Comparison of ENCODE assay signal across 19 cellular contexts in genomic region chr12:111168009-111168786, GRCh38.
DNase-seq lines count a peak whose midpoint lies in the region; ATAC-seq lines count a peak whose summit lies in the region.
"Had no signal": no experiment of that assay in that cellular context is flagged by ENCODE, and none has a peak within 500 bp of the region (broad histone marks: within the 10 kb centered on the region; RNA-seq: fewer than 3 reads in every experiment).

No MANE protein-coding gene starts in this region.

- H3K4ac ChIP-seq in mesendoderm (ENCODE audit: low read depth, low read length), result no peak overlapping the region

- H3K18ac ChIP-seq in mesendoderm (ENCODE audit: low read length), result no peak overlapping the region

- DNase-seq in activated CD4-positive, alpha-beta T cell treated with anti-CD3 and anti-CD28 coated beads, Interleukin-2, amount 10 ng/mL, durations not matched to agents 24 days and 14 days, result peak; percentile 55
- DNase-seq in activated CD4-positive, alpha-beta T cell treated with anti-CD3 and anti-CD28 coated beads for 36 hours, result no peak
- peak; percentile 36 for DNase-seq in activated naive CD8-positive, alpha-beta T cell treated with anti-CD3 and anti-CD28 coated beads, Interleukin-2, amount 10 ng/mL, durations not matched to agents 7 days and 5 days
- DNase-seq in activated naive CD8-positive, alpha-beta T cell treated with anti-CD3 and anti-CD28 coated beads, Interleukin-2, amount 50 U/mL, for 24 hours, result no peak
- peak; percentile 28 for DNase-seq in mesendoderm
- no peak for DNase-seq in KBM-7
- no peak for DNase-seq in T-helper 9 cell
- DNase-seq in NCI-H1092 treated with DMSO at 0.1 percent for 48 hours (lab: John Stamatoyannopoulos, UW), result no peak
- DNase-seq: CD8-positive, alpha-beta T cell; COR-L47; DMS153; DMS79 treated with DMSO at 0.1 percent for 48 hours; EL; GOT3; HCEC 1CT; HFFc6 had no signal

- in situ Hi-C loops in KBM-7 (cut with MboI; ENCODE audit: low pct_unique_long_range_greater_than_20kb, low sequenced_read_pairs), result no loop called here

- CTCF ChIA-PET in activated CD4-positive, alpha-beta T cell treated with anti-CD3 and anti-CD28 coated beads for 36 hours (lab: Charles Lee), result no interaction called here

- no peak overlapping the region for H3K4me3 Mint-ChIP-seq in activated CD4-positive, alpha-beta T cell treated with anti-CD3 and anti-CD28 coated beads, Interleukin-2, amount 10 ng/mL, durations not matched to agents 24 days and 14 days
- no peak overlapping the region for H3K4me3 Mint-ChIP-seq in activated CD4-positive, alpha-beta T cell treated with anti-CD3 and anti-CD28 coated beads for 36 hours
- peak overlapping the region; percentile 19 for H3K4me3 Mint-ChIP-seq in activated naive CD8-positive, alpha-beta T cell treated with anti-CD3 and anti-CD28 coated beads, Interleukin-2, amount 10 ng/mL, durations not matched to agents 7 days and 5 days
- no peak overlapping the region for H3K4me3 Mint-ChIP-seq in activated naive CD8-positive, alpha-beta T cell treated with anti-CD3 and anti-CD28 coated beads, Interleukin-2, amount 50 U/mL, for 24 hours
- H3K4me3 Mint-ChIP-seq: CD14-positive monocyte; CD8-positive, alpha-beta T cell; HFFc6 had no signal

- POLR2A ChIA-PET in activated CD4-positive, alpha-beta T cell treated with anti-CD3 and anti-CD28 coated beads for 36 hours (lab: Charles Lee), result no interaction called here
- POLR2A ChIA-PET in activated naive CD8-positive, alpha-beta T cell treated with anti-CD3 and anti-CD28 coated beads, Interleukin-2, amount 10 ng/mL, durations not matched to agents 7 days and 5 days (lab: Charles Lee), result no interaction called here

- no peak overlapping the region for H3K23ac ChIP-seq in mesendoderm (ENCODE audit: low read length)

- H2BK15ac ChIP-seq in mesendoderm (replicated peaks; ENCODE audit: low read depth), result no peak overlapping the region

- no peak overlapping the region for H3K9ac ChIP-seq in mesendoderm (ENCODE audit: low read length)

- H3K9me3 Mint-ChIP-seq in activated CD4-positive, alpha-beta T cell treated with anti-CD3 and anti-CD28 coated beads, Interleukin-2, amount 10 ng/mL, durations not matched to agents 24 days and 14 days, result no peaks in the 10 kb centered on the region
- H3K9me3 Mint-ChIP-seq in activated CD4-positive, alpha-beta T cell treated with anti-CD3 and anti-CD28 coated beads for 36 hours (ENCODE audit: low read depth), result no peaks in the 10 kb centered on the region
- H3K9me3 Mint-ChIP-seq in activated naive CD8-positive, alpha-beta T cell treated with anti-CD3 and anti-CD28 coated beads, Interleukin-2, amount 10 ng/mL, durations not matched to agents 7 days and 5 days, result no peaks in the 10 kb centered on the region
- no peaks in the 10 kb centered on the region for H3K9me3 Mint-ChIP-seq in activated naive CD8-positive, alpha-beta T cell treated with anti-CD3 and anti-CD28 coated beads, Interleukin-2, amount 50 U/mL, for 24 hours
- H3K9me3 Mint-ChIP-seq: CD8-positive, alpha-beta T cell; HFFc6 had no signal

- no peaks in the 10 kb centered on the region for H3K36me3 ChIP-seq in mesendoderm (ENCODE audit: control insufficient read depth, insufficient read depth, low read length)

- no peaks in the 10 kb centered on the region for H3K4me1 ChIP-seq in mesendoderm (ENCODE audit: control insufficient read depth, low read depth, low read length)

- no peak overlapping the region for H3K4me2 ChIP-seq in mesendoderm (ENCODE audit: low read length)

- no peak overlapping the region for H2AK5ac ChIP-seq in mesendoderm (ENCODE audit: low read length)

- WGBS in mesendoderm (ENCODE audit: extremely low coverage, insufficient coverage, low lambda C conversion rate), result no CpG with 5 or more reads among the region's 13 CpGs

- no peak overlapping the region for H3K56ac ChIP-seq in mesendoderm (ENCODE audit: low read length)

- no peak overlapping the region for H3K27ac Mint-ChIP-seq in activated CD4-positive, alpha-beta T cell treated with anti-CD3 and anti-CD28 coated beads, Interleukin-2, amount 10 ng/mL, durations not matched to agents 24 days and 14 days
- no peak overlapping the region for H3K27ac Mint-ChIP-seq in activated CD4-positive, alpha-beta T cell treated with anti-CD3 and anti-CD28 coated beads for 36 hours
- no peak overlapping the region for H3K27ac Mint-ChIP-seq in activated naive CD8-positive, alpha-beta T cell treated with anti-CD3 and anti-CD28 coated beads, Interleukin-2, amount 10 ng/mL, durations not matched to agents 7 days and 5 days
- H3K27ac Mint-ChIP-seq in activated naive CD8-positive, alpha-beta T cell treated with anti-CD3 and anti-CD28 coated beads, Interleukin-2, amount 50 U/mL, for 24 hours, result no peak overlapping the region
- H3K27ac Mint-ChIP-seq: CD14-positive monocyte; CD8-positive, alpha-beta T cell; HFFc6 had no signal

- H3K4me3 ChIP-seq in mesendoderm (ENCODE audit: low read length), result no peak overlapping the region

- H4K5ac ChIP-seq in mesendoderm (ENCODE audit: low read length), result no peak overlapping the region

- no peak overlapping the region for H4K8ac ChIP-seq in mesendoderm (ENCODE audit: low read depth, low read length)

- no peaks in the 10 kb centered on the region for H3K36me3 Mint-ChIP-seq in activated CD4-positive, alpha-beta T cell treated with anti-CD3 and anti-CD28 coated beads, Interleukin-2, amount 10 ng/mL, durations not matched to agents 24 days and 14 days (ENCODE audit: low read depth)
- no peaks in the 10 kb centered on the region for H3K36me3 Mint-ChIP-seq in activated CD4-positive, alpha-beta T cell treated with anti-CD3 and anti-CD28 coated beads for 36 hours (ENCODE audit: low read depth)
- H3K36me3 Mint-ChIP-seq in activated naive CD8-positive, alpha-beta T cell treated with anti-CD3 and anti-CD28 coated beads, Interleukin-2, amount 10 ng/mL, durations not matched to agents 7 days and 5 days, result no peaks in the 10 kb centered on the region
- no peaks in the 10 kb centered on the region for H3K36me3 Mint-ChIP-seq in activated naive CD8-positive, alpha-beta T cell treated with anti-CD3 and anti-CD28 coated beads, Interleukin-2, amount 50 U/mL, for 24 hours (ENCODE audit: low read depth)
- H3K36me3 Mint-ChIP-seq: CD8-positive, alpha-beta T cell had no signal

- no peaks in the 10 kb centered on the region for H3K27me3 Mint-ChIP-seq in activated CD4-positive, alpha-beta T cell treated with anti-CD3 and anti-CD28 coated beads, Interleukin-2, amount 10 ng/mL, durations not matched to agents 24 days and 14 days
- H3K27me3 Mint-ChIP-seq in activated CD4-positive, alpha-beta T cell treated with anti-CD3 and anti-CD28 coated beads for 36 hours, result peaks cover 2% of the 10 kb centered on the region
- H3K27me3 Mint-ChIP-seq in activated naive CD8-positive, alpha-beta T cell treated with anti-CD3 and anti-CD28 coated beads, Interleukin-2, amount 10 ng/mL, durations not matched to agents 7 days and 5 days, result peaks cover 5% of the 10 kb centered on the region
- peaks cover 5% of the 10 kb centered on the region for H3K27me3 Mint-ChIP-seq in activated naive CD8-positive, alpha-beta T cell treated with anti-CD3 and anti-CD28 coated beads, Interleukin-2, amount 50 U/mL, for 24 hours

- H3K79me1 ChIP-seq in mesendoderm (ENCODE audit: low read length), result no peaks in the 10 kb centered on the region

- peaks cover 2% of the 10 kb centered on the region for H3K4me1 Mint-ChIP-seq in activated CD4-positive, alpha-beta T cell treated with anti-CD3 and anti-CD28 coated beads, Interleukin-2, amount 10 ng/mL, durations not matched to agents 24 days and 14 days
- peaks cover 2% of the 10 kb centered on the region for H3K4me1 Mint-ChIP-seq in activated CD4-positive, alpha-beta T cell treated with anti-CD3 and anti-CD28 coated beads for 36 hours
- H3K4me1 Mint-ChIP-seq in activated naive CD8-positive, alpha-beta T cell treated with anti-CD3 and anti-CD28 coated beads, Interleukin-2, amount 10 ng/mL, durations not matched to agents 7 days and 5 days, result peaks cover 10% of the 10 kb centered on the region
- peaks cover 3% of the 10 kb centered on the region for H3K4me1 Mint-ChIP-seq in activated naive CD8-positive, alpha-beta T cell treated with anti-CD3 and anti-CD28 coated beads, Interleukin-2, amount 50 U/mL, for 24 hours

- H2BK120ac ChIP-seq in mesendoderm (ENCODE audit: low read depth, low read length), result no peak overlapping the region

- no peak overlapping the region for H3K27ac ChIP-seq in mesendoderm (ENCODE audit: low read depth, low read length)
- H3K27ac ChIP-seq: 22Rv1, HL-60 had no signal

- no peak for ATAC-seq in activated CD4-positive, alpha-beta T cell treated with anti-CD3 and anti-CD28 coated beads for 36 hours
- peak; percentile 89 for ATAC-seq in activated naive CD8-positive, alpha-beta T cell treated with anti-CD3 and anti-CD28 coated beads, Interleukin-2, amount 10 ng/mL, durations not matched to agents 7 days and 5 days (ENCODE audit: low read depth)
- ATAC-seq in activated naive CD8-positive, alpha-beta T cell treated with anti-CD3 and anti-CD28 coated beads, Interleukin-2, amount 50 U/mL, for 24 hours, result no peak
- ATAC-seq: CD8-positive, alpha-beta T cell had no signal

- intact Hi-C loops in activated CD4-positive, alpha-beta T cell treated with anti-CD3 and anti-CD28 coated beads, Interleukin-2, amount 10 ng/mL, durations not matched to agents 24 days and 14 days (cut with micrococcal nuclease), result no loop called here
- intact Hi-C loops in activated CD4-positive, alpha-beta T cell treated with anti-CD3 and anti-CD28 coated beads for 36 hours (cut with DNase I, micrococcal nuclease), result no loop called here

- no peak overlapping the region for H2BK5ac ChIP-seq in mesendoderm (ENCODE audit: low read length)

- H3K79me2 ChIP-seq in mesendoderm (ENCODE audit: control insufficient read depth, insufficient read depth, low read length), result no peaks in the 10 kb centered on the region

- no peaks in the 10 kb centered on the region for H3K27me3 ChIP-seq in mesendoderm (ENCODE audit: insufficient read depth, low read length, poor library complexity)

Comparison
In these comparisons a context has a peak if more than half of its experiments do, and no peak if none do; other contexts are left out.
1. DNase-seq: peak in activated CD4-positive, alpha-beta T cell treated with anti-CD3 and anti-CD28 coated beads, Interleukin-2, amount 10 ng/mL, durations not matched to agents 24 days and 14 days (single experiment), activated naive CD8-positive, alpha-beta T cell treated with anti-CD3 and anti-CD28 coated beads, Interleukin-2, amount 10 ng/mL, durations not matched to agents 7 days and 5 days (single experiment) and mesendoderm (single experiment); none in activated CD4-positive, alpha-beta T cell treated with anti-CD3 and anti-CD28 coated beads for 36 hours (single experiment), activated naive CD8-positive, alpha-beta T cell treated with anti-CD3 and anti-CD28 coated beads, Interleukin-2, amount 50 U/mL, for 24 hours (single experiment), KBM-7 (single experiment), T-helper 9 cell (single experiment) and NCI-H1092 treated with DMSO at 0.1 percent for 48 hours (single experiment).